Comparison of ENCODE assay signal across 23 cellular contexts in the genomic region with DNA sequence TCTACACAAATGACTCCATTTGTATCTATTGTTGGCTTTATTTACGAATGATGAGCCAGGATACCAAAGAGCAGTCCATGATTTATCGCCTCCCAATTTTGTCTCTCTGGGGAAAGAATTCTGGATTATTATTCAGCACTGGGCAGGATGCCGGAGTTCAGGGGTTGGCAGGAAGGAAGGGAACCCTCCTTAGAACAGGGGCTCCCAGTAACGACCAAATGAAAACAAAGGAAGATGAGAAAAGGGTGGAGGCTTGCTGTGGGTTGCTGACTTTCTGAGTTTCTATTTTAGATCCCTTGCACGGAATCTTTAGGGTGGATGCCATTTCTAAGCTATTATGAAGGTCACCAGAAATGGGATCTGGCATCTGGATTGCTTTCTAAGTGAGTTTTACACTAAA.
DNase-seq lines count a peak whose midpoint lies in the region; ATAC-seq, FAIRE-seq and TF ChIP-seq lines count a peak whose summit lies in the region.
"Had no signal": no experiment of that assay in that cellular context is flagged by ENCODE, and none has a peak within 500 bp of the region (broad histone marks: within the 10 kb centered on the region; RNA-seq: fewer than 3 reads in every experiment).

No MANE protein-coding gene starts in this region.

- no peaks in the 10 kb centered on the region for H3K9me1 ChIP-seq in endothelial cell of umbilical vein (replicated peaks; ENCODE audit: control insufficient read depth, extremely low read depth, insufficient read depth, low read length)

- H3K9me3 ChIP-seq in endothelial cell of umbilical vein (replicated peaks; ENCODE audit: control insufficient read depth, insufficient read depth, low read length) (no peaks in the 10 kb centered on the region), upper lobe of right lung (no peaks in the 10 kb centered on the region), BE2C (no peaks in the 10 kb centered on the region)
- H3K9me3 ChIP-seq: ovary, sigmoid colon had no signal

- intact Hi-C loops in endothelial cell of umbilical vein (cut with micrococcal nuclease): no loop called here
- intact Hi-C loops in upper lobe of right lung (cut with DNase I): no loop called here

- peak; percentile 34 for ATAC-seq in left lobe of liver
- peak; percentile 39 for ATAC-seq in upper lobe of right lung
- ATAC-seq in GM21390 (IDR thresholded peaks at IDR 0.05; ENCODE audit: unreplicated experiment): no peak
- ATAC-seq: esophagus mucosa; naive thymus-derived CD4-positive, alpha-beta T cell; WTC11 had no signal

- no peaks in the 10 kb centered on the region for H3K79me2 ChIP-seq in endothelial cell of umbilical vein (ENCODE audit: control insufficient read depth, insufficient read depth, low read length)
- H3K79me2 ChIP-seq: hepatocyte had no signal

- no peak overlapping the region for H3K27ac ChIP-seq in endothelial cell of umbilical vein (ENCODE audit: insufficient read depth, low read depth, low read length)
- no peak overlapping the region for H3K27ac ChIP-seq in upper lobe of right lung
- H3K27ac ChIP-seq: hepatocyte, ovary had no signal

- H3K27me3 ChIP-seq in endothelial cell of umbilical vein (ENCODE audit: control insufficient read depth in 2 of 2, insufficient read depth in 2 of 2, low read length in 2 of 2): no peaks in the 10 kb centered on the region
- no peaks in the 10 kb centered on the region for H3K27me3 ChIP-seq in upper lobe of right lung
- H3K27me3 ChIP-seq in BE2C: no peaks in the 10 kb centered on the region
- H3K27me3 ChIP-seq: hepatocyte, ovary, sigmoid colon had no signal

- no peak for FAIRE-seq in endothelial cell of umbilical vein (lab: Jason Lieb, UNC)

- POLR2A ChIA-PET in endothelial cell of umbilical vein (lab: Charles Lee): no interaction called here

- TF ChIP-seq CTCF in endothelial cell of umbilical vein (IDR thresholded peaks at IDR 0.05; ENCODE audit: extremely low read depth in 1 of 2, insufficient read depth in 1 of 2, low read depth in 1 of 2, low read length in 2 of 2) (no peak), upper lobe of right lung (IDR thresholded peaks at IDR 0.05) (no peak), BE2C (IDR thresholded peaks at IDR 0.05; ENCODE audit: low read depth, low read length) (no peak)

- BruUV-seq in endothelial cell of umbilical vein (replicated peaks; lab: Mats Ljungman, UMichigan): no TSS peak

- H3K4me1 ChIP-seq in endothelial cell of umbilical vein (ENCODE audit: control insufficient read depth, extremely low read depth, insufficient read depth, low read length): peaks cover 12% of the 10 kb centered on the region
- H3K4me1 ChIP-seq in upper lobe of right lung: no peaks in the 10 kb centered on the region
- no peaks in the 10 kb centered on the region for H3K4me1 ChIP-seq in BE2C
- H3K4me1 ChIP-seq: sigmoid colon had no signal

- TF ChIP-seq POLR2A in endothelial cell of umbilical vein (IDR thresholded peaks at IDR 0.05; ENCODE audit: low read depth, low read length): no peak

- CTCF ChIA-PET in endothelial cell of umbilical vein (lab: Charles Lee): interaction anchor here (0.9 to 1.7 kb wide), 2 partner anchors 9 to 613 kb away, joined by 3 read pairs; no protein-coding TSS in a partner anchor

- no peak overlapping the region for H3K9ac ChIP-seq in endothelial cell of umbilical vein (replicated peaks; ENCODE audit: extremely low read depth, insufficient read depth, low read length)

- H2AFZ ChIP-seq in endothelial cell of umbilical vein (ENCODE audit: low read depth, low read length): peak overlapping the region; percentile 83
- H2AFZ ChIP-seq: hepatocyte had no signal

- no peaks in the 10 kb centered on the region for H4K20me1 ChIP-seq in endothelial cell of umbilical vein (replicated peaks; ENCODE audit: control insufficient read depth, extremely low read depth, insufficient read depth, low read length)

- H3K4me3 ChIP-seq in endothelial cell of umbilical vein (replicated peaks in 1 of 3; ENCODE audit: insufficient read depth in 1 of 3, low read depth in 1 of 3, low read length in 3 of 3): peak overlapping the region in 1 of 3 experiments; percentile 29
- no peak overlapping the region for H3K4me3 ChIP-seq in upper lobe of right lung
- no peak overlapping the region for H3K4me3 ChIP-seq in BE2C (ENCODE audit: low read depth, low read length)
- H3K4me3 ChIP-seq: hepatocyte, ovary, sigmoid colon had no signal

- dilution Hi-C loops in endothelial cell of umbilical vein (cut with MboI; ENCODE audit: extremely low pct_ligation_motif_present, low sequenced_read_pairs): no loop called here

- DNase-seq in RPMI7951 (ENCODE audit: low read depth) (peak; percentile 31), endothelial cell of umbilical vein (ENCODE audit: low read depth, low spot score) (peak; percentile 44), left lobe of liver (ENCODE audit: low spot score) (no peak), upper lobe of right lung (no peak), BE2C (no peak)
- DNase-seq in stimulated activated CD4-positive, alpha-beta T cell treated with anti-CD3 and anti-CD28 coated beads, Interleukin-2, amount 100 ng/mL, for 48 hours: no peak
- DNase-seq: activated CD4-positive, alpha-beta memory T cell treated with anti-CD3 and anti-CD28 coated beads for 36 hours; activated T-cell treated with anti-CD3 and anti-CD28 coated beads for 4 hours; amniotic stem cell; effector CD8-positive, alpha-beta T cell; IMR-90; naive thymus-derived CD4-positive, alpha-beta T cell; NCI-H1417 treated with DMSO at 0.1 percent for 48 hours; NCI-H524; sigmoid colon; stimulated activated CD4-positive, alpha-beta T cell treated with anti-CD3 and anti-CD28 coated beads, Interleukin-1b, Interleukin-23, amount 100 ng/mL, for 48 hours; stimulated activated naive CD4-positive, alpha-beta T cell; T-helper 9 cell had no signal

- H3K4me2 ChIP-seq in endothelial cell of umbilical vein (ENCODE audit: insufficient read depth, low read length): peak overlapping the region; percentile 71
- H3K4me2 ChIP-seq: hepatocyte had no signal

- H3K36me3 ChIP-seq in endothelial cell of umbilical vein (ENCODE audit: control insufficient read depth in 2 of 2, extremely low read depth in 1 of 2, insufficient read depth in 2 of 2, low read length in 2 of 2): no peaks in the 10 kb centered on the region
- H3K36me3 ChIP-seq in upper lobe of right lung: no peaks in the 10 kb centered on the region
- H3K36me3 ChIP-seq in BE2C: no peaks in the 10 kb centered on the region
- H3K36me3 ChIP-seq: ovary, sigmoid colon had no signal

TF ChIP-seq in endothelial cell of umbilical vein, 7 proteins besides CTCF, POLR2A, EP300 and RAD21:
- TF ChIP-seq GATA2 (IDR thresholded peaks at IDR 0.05; ENCODE audit: insufficient read depth, insufficient read length, low read depth, low read length) (peak; percentile 30), POLR2AphosphoS5 (IDR thresholded peaks at IDR 0.05; ENCODE audit: insufficient read depth, low read depth, low read length) (peak; percentile 48), EZH2 (IDR thresholded peaks at IDR 0.05; ENCODE audit: borderline replicate concordance, low read depth, low read length, severe bottlenecking) (no peak), FOS (IDR thresholded peaks at IDR 0.05; ENCODE audit: borderline replicate concordance, insufficient read depth, low read length) (peak; percentile 22)
TF ChIP-seq in endothelial cell of umbilical vein: peak in this region for 3.

Comparison
In these comparisons a context has a peak if more than half of its experiments do, and no peak if none do; other contexts are left out.
1. DNase-seq: peak in RPMI7951 (single experiment) and endothelial cell of umbilical vein (single experiment); none in left lobe of liver (single experiment), upper lobe of right lung (single experiment), stimulated activated CD4-positive, alpha-beta T cell treated with anti-CD3 and anti-CD28 coated beads, Interleukin-2, amount 100 ng/mL, for 48 hours (0 of 2) and BE2C (single experiment).